Comparison of ENCODE assay signal across 8 cellular contexts in genomic region chr7:87876040-87876758, GRCh38. TPM values are rescaled to one million over a fixed set of nuclear protein-coding genes. Genes with fewer than 3 reads are reported as not detected.
DNase-seq lines count a peak whose midpoint lies in the region; ATAC-seq and TF ChIP-seq lines count a peak whose summit lies in the region.

DBF4 (plus strand) TSS chr7:87876493; CDS start chr7:87876733, 240 bp downstream.
SLC25A40 (minus strand) TSS chr7:87876360; CDS start chr7:87858727, 17,633 bp downstream.

- CTCF ChIA-PET in naive thymus-derived CD4-positive, alpha-beta T cell (lab: Charles Lee) = interaction anchor here (2.7 kb wide), 1 partner anchor 11 kb away, joined by 12 read pairs; no protein-coding TSS in a partner anchor

- peaks cover 4 to 44% (median 25%) of the 10 kb centered on the region in 5 donors for H3K36me3 Mint-ChIP-seq in naive thymus-derived CD4-positive, alpha-beta T cell
- peaks cover 24% of the 10 kb centered on the region for H3K36me3 Mint-ChIP-seq in stimulated activated memory B cell treated with anti-CD40 and anti-IgM and Interleukin-4, amounts not matched to agents 10 μg/mL and 1 μg/mL and 100 μg/mL, for 72 hours

- H3K4me2 ChIP-seq in fibroblast of lung (ENCODE audit: extremely low read depth, insufficient read depth, low read length) = peak within 1 kb of the TSS; percentile 90

- peak within 1 kb of the TSS; percentile 82 to 98 (median 97) for H3K27ac Mint-ChIP-seq in naive thymus-derived CD4-positive, alpha-beta T cell
- H3K27ac Mint-ChIP-seq in stimulated activated memory B cell treated with anti-CD40 and anti-IgM and Interleukin-4, amounts not matched to agents 10 μg/mL and 1 μg/mL and 100 μg/mL, for 72 hours = peak within 1 kb of the TSS; percentile 98

- peak within 1 kb of the TSS; percentile 83 for H3K9ac ChIP-seq in fibroblast of lung (ENCODE audit: insufficient read depth, low read length)

- H3K9me3 Mint-ChIP-seq in naive thymus-derived CD4-positive, alpha-beta T cell = peaks cover 0 to 19% (median 6%) of the 10 kb centered on the region in 11 donors
- no peaks in the 10 kb centered on the region for H3K9me3 Mint-ChIP-seq in stimulated activated memory B cell treated with anti-CD40 and anti-IgM and Interleukin-4, amounts not matched to agents 10 μg/mL and 1 μg/mL and 100 μg/mL, for 72 hours

- H3K4me1 Mint-ChIP-seq in naive thymus-derived CD4-positive, alpha-beta T cell = peaks cover 27 to 64% (median 54%) of the 10 kb centered on the region in 7 donors
- peaks cover 31% of the 10 kb centered on the region for H3K4me1 Mint-ChIP-seq in stimulated activated memory B cell treated with anti-CD40 and anti-IgM and Interleukin-4, amounts not matched to agents 10 μg/mL and 1 μg/mL and 100 μg/mL, for 72 hours

- ATAC-seq in naive thymus-derived CD4-positive, alpha-beta T cell = peak; percentile 95
- peak; percentile 98 for ATAC-seq in stimulated activated memory B cell treated with anti-CD40 and anti-IgM and Interleukin-4, amounts not matched to agents 10 μg/mL and 1 μg/mL and 100 μg/mL, for 72 hours

- peak within 1 kb of the TSS; percentile 75 for H3K27ac ChIP-seq in fibroblast of lung (ENCODE audit: insufficient read depth, low read length)
- H3K27ac ChIP-seq in naive thymus-derived CD4-positive, alpha-beta T cell (ENCODE audit: low read depth, low read length) = peak within 1 kb of the TSS; percentile 92

- TF ChIP-seq CTCF in LNCaP clone FGC (IDR thresholded peaks at IDR 0.05; ENCODE audit: control insufficient read depth, extremely low read depth, insufficient read depth) (no peak), fibroblast of lung (conservative IDR thresholded peaks at IDR 0.05 in 1 of 2, IDR thresholded peaks at IDR 0.05 in 1 of 2; ENCODE audit: low read depth in 1 of 2, low read length in 2 of 2) (no peak)

- H4K20me1 ChIP-seq in fibroblast of lung (ENCODE audit: control insufficient read depth, extremely low read depth, insufficient read depth, low read length) = no peaks in the 10 kb centered on the region

- intact Hi-C loops in naive thymus-derived CD4-positive, alpha-beta T cell (cut with micrococcal nuclease) = loop anchor here (1.0 to 10.0 kb wide), 12 partner anchors 11 to 1729 kb away; partner anchors contain the start of genes ADAM22 (in 2 of the 2), DMTF1 (in 2 of the 2), RUNDC3B (in 2 of the 2) and ABCB1 (in 1 of the 2)

- peaks cover 3% of the 10 kb centered on the region for H3K36me3 ChIP-seq in fibroblast of lung (ENCODE audit: control insufficient read depth, insufficient read depth, low read length)
- peaks cover 0 to 14% (median 0%) of the 10 kb centered on the region in 3 experiments for H3K36me3 ChIP-seq in naive thymus-derived CD4-positive, alpha-beta T cell (ENCODE audit: control insufficient read depth in 2 of 3, insufficient read depth in 3 of 3, low read length in 3 of 3)

- H3K27me3 Mint-ChIP-seq in naive thymus-derived CD4-positive, alpha-beta T cell = no peaks in the 10 kb centered on the region
- H3K27me3 Mint-ChIP-seq in stimulated activated memory B cell treated with anti-CD40 and anti-IgM and Interleukin-4, amounts not matched to agents 10 μg/mL and 1 μg/mL and 100 μg/mL, for 72 hours = no peaks in the 10 kb centered on the region

- no peaks in the 10 kb centered on the region for H3K9me3 ChIP-seq in fibroblast of lung (ENCODE audit: control insufficient read depth, insufficient read depth, low read depth, low read length)
- no peaks in the 10 kb centered on the region for H3K9me3 ChIP-seq in naive thymus-derived CD4-positive, alpha-beta T cell (ENCODE audit: control insufficient read depth in 2 of 3, low read length in 3 of 3)

- no peaks in the 10 kb centered on the region for H3K4me1 ChIP-seq in fibroblast of lung (ENCODE audit: control insufficient read depth, extremely low read depth, insufficient read depth, low read length)
- H3K4me1 ChIP-seq in naive thymus-derived CD4-positive, alpha-beta T cell (ENCODE audit: control insufficient read depth in 2 of 2, insufficient read depth in 2 of 2, low read length in 2 of 2) = peaks cover 6 to 13% of the 10 kb centered on the region in 2 donors

- DNase-seq in EL (peak; percentile 95), H4 (ENCODE audit: low spot score) (peak; percentile 98), LNCaP clone FGC (ENCODE audit: low read depth) (peak; percentile 87), RPMI8226 (peak; percentile 99), fibroblast of lung (ENCODE audit: low read depth in 2 of 2) (peak; percentile 87 to 94)
- peak; percentile 89 to 92 for DNase-seq in activated T-helper 1 cell treated with anti-CD3 and anti-CD28 coated beads, Interleukin-2, amount 50 U/mL, for 16 hours (ENCODE audit: low read depth in 1 of 2, low spot score in 1 of 2)
- DNase-seq in naive thymus-derived CD4-positive, alpha-beta T cell = peak; percentile 88 to 98 (median 95)

- peaks cover 73% of the 10 kb centered on the region for H3K79me2 ChIP-seq in fibroblast of lung (ENCODE audit: control insufficient read depth, insufficient read depth, low read length)

- H3K4me3 ChIP-seq in LNCaP clone FGC (ENCODE audit: low read depth, low read length) (peak within 1 kb of the TSS; percentile 88), fibroblast of lung (replicated peaks in 1 of 4; ENCODE audit: control extremely low read depth in 1 of 4, insufficient read depth in 1 of 4, low read depth in 3 of 4, low read length in 4 of 4) (peak within 1 kb of the TSS; percentile 69 to 99 (median 80))
- H3K4me3 ChIP-seq in naive thymus-derived CD4-positive, alpha-beta T cell (ENCODE audit: low read length) = peak within 1 kb of the TSS; percentile 93

- H3K27me3 ChIP-seq in fibroblast of lung (ENCODE audit: control insufficient read depth, insufficient read depth, low read length) = no peaks in the 10 kb centered on the region
- no peaks in the 10 kb centered on the region for H3K27me3 ChIP-seq in naive thymus-derived CD4-positive, alpha-beta T cell (ENCODE audit: control insufficient read depth in 2 of 2, insufficient read depth in 2 of 2, low read length in 2 of 2)

- peak within 1 kb of the TSS; percentile 73 for H2AFZ ChIP-seq in fibroblast of lung (ENCODE audit: low read length)

- POLR2A ChIA-PET in naive thymus-derived CD4-positive, alpha-beta T cell (lab: Charles Lee) = interaction anchor here (1.0 to 1.1 kb wide), 2 partner anchors 59 to 341 kb away, joined by 3 read pairs; no protein-coding TSS in a partner anchor

- H3K4me3 Mint-ChIP-seq in naive thymus-derived CD4-positive, alpha-beta T cell = peak within 1 kb of the TSS; percentile 69 to 96 (median 93)
- peak within 1 kb of the TSS; percentile 99 for H3K4me3 Mint-ChIP-seq in stimulated activated memory B cell treated with anti-CD40 and anti-IgM and Interleukin-4, amounts not matched to agents 10 μg/mL and 1 μg/mL and 100 μg/mL, for 72 hours

RNA-seq across cellular contexts. Expression of gene DBF4, which starts in this region (rescaled TPM):
- total RNA-seq in H4 (2014; rRNA removed; shearing (Covaris generic)) = 77.7 and 87.3 TPM in 2 replicates
- total RNA-seq in fibroblast of lung = 11.3 and 13.9 TPM in 2 replicates
- polyA plus RNA-seq in fibroblast of lung = 5.5 and 14.8 TPM in 2 replicates
- 8.0 and 17.5 TPM in 2 replicates for polyA plus RNA-seq in fibroblast of lung (2012)
- polyA minus RNA-seq in fibroblast of lung (ENCODE audit: low replicate concordance) = 1.1 and 1.8 TPM in 2 replicates
- 10 to 100 TPM; 31.2 to 46.5 (median 38.4) TPM for total RNA-seq in naive thymus-derived CD4-positive, alpha-beta T cell
- 10 to 100 TPM; 21.2 to 27.7 TPM for polyA plus RNA-seq in naive thymus-derived CD4-positive, alpha-beta T cell

RNA-seq across cellular contexts. Expression of gene SLC25A40, which starts in this region (rescaled TPM):
- total RNA-seq in H4 (2014; rRNA removed; shearing (Covaris generic)) = 15.4 and 38.4 TPM in 2 replicates
- total RNA-seq in fibroblast of lung = 4.1 and 6.3 TPM in 2 replicates
- polyA plus RNA-seq in fibroblast of lung = 9.9 and 10.2 TPM in 2 replicates
- 7.1 and 11.0 TPM in 2 replicates for polyA plus RNA-seq in fibroblast of lung (2012)
- polyA minus RNA-seq in fibroblast of lung (ENCODE audit: low replicate concordance) = 0.43 and 0.59 TPM in 2 replicates
- total RNA-seq in naive thymus-derived CD4-positive, alpha-beta T cell = 10 to 100 TPM; 15.2 to 50.2 (median 27.5) TPM
- polyA plus RNA-seq in naive thymus-derived CD4-positive, alpha-beta T cell = 10 to 100 TPM; 10.7 to 11.0 TPM

Comparison
In these comparisons a context has a peak if more than half of its experiments do, and no peak if none do; other contexts are left out.
1. Peak in every context shown above with its lines: DNase-seq, ATAC-seq, H3K4me3 ChIP-seq and H3K27ac ChIP-seq.